21 cellular contexts compared by ENCODE assay signal in the genomic region with DNA sequence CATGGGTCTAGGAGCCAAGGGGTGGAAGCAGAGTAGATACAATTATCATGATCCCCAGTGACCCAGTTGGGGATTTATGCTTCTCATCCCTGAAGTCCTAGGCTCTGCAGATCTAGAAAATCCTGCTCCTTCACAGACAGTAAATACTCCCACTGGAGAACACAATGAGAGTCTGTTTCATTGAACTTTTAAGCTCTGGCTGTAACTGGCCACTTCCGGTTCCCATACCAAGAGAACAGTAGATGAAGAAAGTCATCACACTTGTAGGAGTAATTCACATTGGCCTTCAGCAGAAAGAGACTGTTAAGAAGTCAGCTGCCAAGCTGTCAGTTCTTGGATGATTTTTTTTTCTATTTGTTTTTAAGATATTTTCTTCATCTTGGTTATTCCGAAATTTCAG.
"Had no signal": no experiment of that assay in that cellular context is flagged by ENCODE, and none has a peak within 500 bp of the region (broad histone marks: within the 10 kb centered on the region; RNA-seq: fewer than 3 reads in every experiment).

No MANE protein-coding gene starts in this region.

- H3K27ac ChIP-seq: dorsolateral prefrontal cortex, hepatocyte, left ventricle myocardium inferior, lower lobe of right lung, right atrium auricular region, upper lobe of right lung, vagina had no signal

- H3K27me3 ChIP-seq: foreskin keratinocyte, hepatocyte, right atrium auricular region, tibial nerve, upper lobe of right lung, vagina had no signal

- H3K9me3 Mint-ChIP-seq: naive B cell, nephron progenitor cell had no signal

- H3K4me1 ChIP-seq: left ventricle myocardium inferior, lower lobe of right lung, right atrium auricular region, upper lobe of right lung had no signal

- H3K79me2 ChIP-seq: hepatocyte had no signal

- H3K36me3 Mint-ChIP-seq: naive B cell had no signal

- H3K27ac Mint-ChIP-seq: naive B cell, nephron progenitor cell had no signal

- H3K4me3 ChIP-seq: dorsolateral prefrontal cortex, hepatocyte, left ventricle myocardium inferior, lower lobe of right lung, right atrium auricular region, tibial nerve, upper lobe of right lung, vagina had no signal

- H3K4me2 ChIP-seq: hepatocyte had no signal

- H2AFZ ChIP-seq: hepatocyte had no signal

- H3K4me3 Mint-ChIP-seq: naive B cell, nephron progenitor cell had no signal

- DNase-seq: cortex of kidney; dorsolateral prefrontal cortex; effector CD8-positive, alpha-beta T cell; foreskin keratinocyte; head of caudate nucleus; kidney; left cardiac atrium; left ventricle myocardium inferior; lower lobe of right lung; mesenchymal stem cell; naive B cell; nephron progenitor cell; posterior cingulate gyrus; small intestine; stimulated activated CD4-positive, alpha-beta T cell treated with anti-CD3 and anti-CD28 coated beads, Interleukin-12 subunit alpha, Interleukin-12 subunit beta, amount 100 ng/mL, for 4 hours; stimulated activated naive CD4-positive, alpha-beta T cell treated with Interleukin-2 at 50 U/mL for 16 hours; upper lobe of right lung had no signal

- H3K36me3 ChIP-seq: left ventricle myocardium inferior, lower lobe of right lung, right atrium auricular region, tibial nerve, upper lobe of right lung, vagina had no signal

- H3K9me3 ChIP-seq: left ventricle myocardium inferior, lower lobe of right lung, right atrium auricular region, tibial nerve, upper lobe of right lung, vagina had no signal

- FAIRE-seq: small intestine had no signal

- H3K4me1 Mint-ChIP-seq: naive B cell, nephron progenitor cell had no signal
